8 cellular contexts compared by ENCODE assay signal in the genomic region with DNA sequence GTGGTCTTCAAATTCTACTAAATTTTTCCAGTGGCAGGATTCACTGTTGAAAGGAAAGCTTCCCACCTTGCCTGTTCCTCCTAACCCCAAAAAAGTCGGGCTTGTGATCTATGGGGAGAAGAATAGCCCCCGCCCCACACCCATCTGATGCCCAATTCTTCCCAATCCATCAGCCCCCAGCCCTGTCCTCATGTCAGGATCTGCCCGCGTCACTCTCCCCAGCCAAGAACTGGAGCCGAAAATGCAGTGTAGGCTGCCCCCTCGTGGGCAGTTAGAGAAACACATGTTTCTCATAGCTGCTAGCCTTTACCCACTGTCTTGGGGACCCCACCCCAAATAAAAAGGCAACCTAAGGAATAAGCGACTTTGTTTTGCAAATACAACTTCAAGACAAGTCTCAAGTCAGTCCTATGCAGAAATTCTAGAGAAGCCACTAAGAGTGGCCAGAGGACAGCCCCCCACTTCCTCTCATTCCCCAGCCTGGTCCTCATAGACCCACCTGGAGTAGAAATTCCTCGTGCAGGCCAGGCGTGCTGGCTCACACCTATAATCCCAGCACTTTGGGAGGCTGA. TPM values are rescaled to one million over a fixed set of nuclear protein-coding genes. Genes with fewer than 3 reads are reported as not detected.
DNase-seq lines count a peak whose midpoint lies in the region; ATAC-seq and TF ChIP-seq lines count a peak whose summit lies in the region.

No MANE protein-coding gene starts in this region.

- peak; percentile 90 for TF ChIP-seq CTCF in WTC11 (IDR thresholded peaks at IDR 0.05)
- peak in 1 of 3 donors; percentile 68 for TF ChIP-seq CTCF in lower leg skin (IDR thresholded peaks at IDR 0.05)
- TF ChIP-seq CTCF in stomach (IDR thresholded peaks at IDR 0.05): peak in 5 of 7 experiments; percentile 59 to 87 (median 74)

- CTCF ChIA-PET in WTC11 (lab: Charles Lee): interaction anchor here (0.5 to 12.6 kb wide), 66 partner anchors 9 to 1400 kb away, joined by 3 to 409 read pairs (median 5); a partner anchor contains a TSS

- no peak overlapping the region for H3K27ac Mint-ChIP-seq in WTC11

- H3K4me3 Mint-ChIP-seq in WTC11: peak overlapping the region; percentile 58

- WGBS in lower leg skin, 2 donors: 2 to 4% methylated on average over 9 of the region's 9 CpGs
- 2 to 8% (median 3%) methylated on average over 9 of the region's 9 CpGs for WGBS in stomach, 5 donors

- intact Hi-C loops in lower leg skin (cut with DNase I; ENCODE audit: low total_unique reads): loop anchor here (5.0 to 10.0 kb wide), 2 partner anchors 132 to 224 kb away; a partner anchor contains a TSS
- intact Hi-C loops in stomach (cut with DNase I; ENCODE audit: low total_unique reads): loop anchor here (5.0 kb wide), 1 partner anchor 132 kb away; no protein-coding TSS in a partner anchor

- no peak overlapping the region for H3K27ac ChIP-seq in stomach

- no peaks in the 10 kb centered on the region for H3K9me3 ChIP-seq in stomach

- TF ChIP-seq POLR2A in lower leg skin (IDR thresholded peaks at IDR 0.05): no peak
- no peak for TF ChIP-seq POLR2A in stomach (IDR thresholded peaks at IDR 0.05)

- peaks cover 21% of the 10 kb centered on the region for H3K27me3 Mint-ChIP-seq in WTC11 (ENCODE audit: low read depth)

- POLR2A ChIA-PET in WTC11 (lab: Charles Lee): interaction anchor here (0.9 to 1.8 kb wide), 3 partner anchors 9 to 153 kb away, joined by 3 to 20 read pairs (median 3); a partner anchor contains a TSS

- H3K9me3 Mint-ChIP-seq in WTC11: no peaks in the 10 kb centered on the region

- H3K4me1 ChIP-seq in stomach: peaks cover 0 to 18% (median 15%) of the 10 kb centered on the region in 4 donors

- TF ChIP-seq EP300 in stomach (IDR thresholded peaks at IDR 0.05): no peak

- ATAC-seq in WTC11 (peak; percentile 58), HG03520 (IDR thresholded peaks at IDR 0.05; ENCODE audit: unreplicated experiment) (no peak)

- H3K27me3 ChIP-seq in stomach: peaks cover 0 to 23% (median 0%) of the 10 kb centered on the region in 3 donors

- no peaks in the 10 kb centered on the region for H3K36me3 Mint-ChIP-seq in WTC11

- no peaks in the 10 kb centered on the region for H3K36me3 ChIP-seq in stomach

- H3K4me1 Mint-ChIP-seq in WTC11: peaks cover 23% of the 10 kb centered on the region

- H3K4me3 ChIP-seq in lower leg skin (ENCODE audit: low read depth, poor library complexity, severe bottlenecking) (no peak overlapping the region), stomach (no peak overlapping the region)

- DNase-seq in A172 (ENCODE audit: low spot score) (peak; percentile 42), GM03348 (ENCODE audit: low spot score) (peak; percentile 88), NCI-H1694 (lab: John Stamatoyannopoulos, UW) (peak; percentile 38), WTC11 (ENCODE audit: low spot score) (peak; percentile 81), dermis blood vessel endothelial cell (peak; percentile 75), lower leg skin (ENCODE audit: low spot score in 2 of 2) (peak; percentile 53 to 92), stomach (peak; percentile 75)

TF ChIP-seq in WTC11, 78 proteins besides CTCF, POLR2A, EP300 and RAD21:
- TF ChIP-seq JUN (CRISPR knock-in tag; IDR thresholded peaks at IDR 0.05): no peak
- no peak for TF ChIP-seq ZNF121 (CRISPR knock-in tag; IDR thresholded peaks at IDR 0.05)
- TF ChIP-seq, protein P1, sequence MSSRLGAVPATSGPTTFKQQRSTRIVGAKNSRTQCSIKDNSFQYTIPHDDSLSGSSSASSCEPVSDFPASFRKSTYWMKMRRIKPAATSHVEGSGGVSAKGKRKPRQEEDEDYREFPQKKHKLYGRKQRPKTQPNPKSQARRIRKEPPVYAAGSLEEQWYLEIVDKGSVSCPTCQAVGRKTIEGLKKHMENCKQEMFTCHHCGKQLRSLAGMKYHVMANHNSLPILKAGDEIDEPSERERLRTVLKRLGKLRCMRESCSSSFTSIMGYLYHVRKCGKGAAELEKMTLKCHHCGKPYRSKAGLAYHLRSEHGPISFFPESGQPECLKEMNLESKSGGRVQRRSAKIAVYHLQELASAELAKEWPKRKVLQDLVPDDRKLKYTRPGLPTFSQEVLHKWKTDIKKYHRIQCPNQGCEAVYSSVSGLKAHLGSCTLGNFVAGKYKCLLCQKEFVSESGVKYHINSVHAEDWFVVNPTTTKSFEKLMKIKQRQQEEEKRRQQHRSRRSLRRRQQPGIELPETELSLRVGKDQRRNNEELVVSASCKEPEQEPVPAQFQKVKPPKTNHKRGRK (CRISPR knock-in tag; IDR thresholded peaks at IDR 0.05; ENCODE audit: borderline replicate concordance): no peak
- TF ChIP-seq NFYB (CRISPR knock-in tag; conservative IDR thresholded peaks at IDR 0.05; ENCODE audit: low read depth): no peak
- TF ChIP-seq NR2C2 (CRISPR knock-in tag; IDR thresholded peaks at IDR 0.05): no peak

RNA-seq across cellular contexts. Expression of a gene that starts 13.0 kb away (rescaled TPM):
- total RNA-seq in A172 (2014; rRNA removed; shearing (Covaris generic)): 28.3 and 29.8 TPM in 2 replicates
- total RNA-seq in WTC11 (2021) (55.1 to 55.9 TPM (median 55.3 TPM) in 3 replicates), dermis blood vessel endothelial cell (31.5 and 87.8 TPM in 2 replicates), lower leg skin (10 to 100 TPM; 37.6 to 47.3 (median 45.4) TPM), stomach (10 to 100 TPM; 15.2 to 61.0 (median 20.7) TPM)
- 10 to 100 TPM; 21.8 to 33.4 (median 26.2) TPM for polyA plus RNA-seq in stomach

RNA-seq across cellular contexts. Expression of a gene that starts 20.2 kb away (rescaled TPM):
- total RNA-seq in A172 (2014; rRNA removed; shearing (Covaris generic)): not detected in 2 replicates
- total RNA-seq in WTC11 (2021) (0.07 TPM in 1 of 3 replicates, not detected in the others), dermis blood vessel endothelial cell (not detected in 2 replicates), lower leg skin (not detected), stomach (not detected)
- polyA plus RNA-seq in stomach: not detected

RNA-seq across cellular contexts. Expression of a gene that starts 43.5 kb away (rescaled TPM):
- total RNA-seq in A172 (2014; rRNA removed; shearing (Covaris generic)): 0.17 and 0.22 TPM in 2 replicates
- total RNA-seq in WTC11 (2021) (0.21 to 0.26 TPM (median 0.23 TPM) in 3 replicates), dermis blood vessel endothelial cell (37.6 and 89.4 TPM in 2 replicates), lower leg skin (1 to 10 TPM; 3.0 to 6.8 (median 3.6) TPM), stomach (under 1 TPM in 3 of 5 donors, not detected in 2; 0.37 to 0.58 (median 0.43) TPM)
- polyA plus RNA-seq in stomach: under 1 TPM in 1 of 3 donors, not detected in 2; 0.20 TPM

RNA-seq across cellular contexts. Expression of a gene that starts 43.8 kb away (rescaled TPM):
- not detected in 2 replicates for total RNA-seq in A172 (2014; rRNA removed; shearing (Covaris generic))
- total RNA-seq in WTC11 (2021) (not detected in 3 replicates), dermis blood vessel endothelial cell (not detected in 2 replicates), lower leg skin (1 to 10 TPM in 1 of 4 donors, under 1 TPM in 1, not detected in 2; 0.29 to 1.3 TPM), stomach (10 to 100 TPM in 1 of 5 donors, 1 to 10 TPM in 1, not detected in 3; 5.9 to 83.5 TPM)
- not detected for polyA plus RNA-seq in stomach

RNA-seq across cellular contexts. Expression of a gene that starts 57.6 kb away (rescaled TPM):
- total RNA-seq in A172 (2014; rRNA removed; shearing (Covaris generic)): not detected in 2 replicates
- total RNA-seq in WTC11 (2021): 0.09 to 0.21 TPM (median 0.09 TPM) in 3 replicates
- total RNA-seq in dermis blood vessel endothelial cell: not detected in 2 replicates
- under 1 TPM; 0.17 to 0.84 (median 0.28) TPM for total RNA-seq in lower leg skin
- total RNA-seq in stomach: 10 to 100 TPM in 2 of 5 donors, not detected in 3; 37.5 to 57.8 TPM
- 1 to 10 TPM in 1 of 3 donors, under 1 TPM in 1, not detected in 1; 0.61 to 1.4 TPM for polyA plus RNA-seq in stomach

Comparison
In these comparisons a context has a peak if more than half of its experiments do, and no peak if none do; other contexts are left out.
1. DNase-seq: peak in every context shown above with its lines; median percentile 88 in GM03348; 81 in WTC11; 75 in dermis blood vessel endothelial cell; 75 in stomach; 72 in lower leg skin; 42 in A172; 38 in NCI-H1694.